In genomic region chr19:37127999-37128820, GRCh38 we compare ENCODE assay signal across 1 cellular context.
A peak's percentile ranks its signal among the peaks of the same experiment; 100 is the strongest.
TF ChIP-seq lines count a peak whose summit lies in the region.

No MANE protein-coding gene starts in this region.

TF ChIP-seq in HEK293, 187 proteins besides CTCF, POLR2A, EP300 and RAD21 (continued from another document and continues in another):
- TF ChIP-seq PRDM2 (tag by site-specific recombination; IDR thresholded peaks at IDR 0.05; ENCODE audit: borderline replicate concordance), result no peak
- no peak for TF ChIP-seq HOXC10 (CRISPR knock-in tag; IDR thresholded peaks at IDR 0.05)
- no peak for TF ChIP-seq ZXDB (tag by site-specific recombination; IDR thresholded peaks at IDR 0.05)
- TF ChIP-seq ZSCAN18 (tag by site-specific recombination; IDR thresholded peaks at IDR 0.05), result no peak
- no peak for TF ChIP-seq SP3 (tag by site-specific recombination; IDR thresholded peaks at IDR 0.05)
- TF ChIP-seq OVOL3 (tag by site-specific recombination; IDR thresholded peaks at IDR 0.05), result no peak
- 0 out of 2 replicates have a peak, but pooled peaks have one; percentile 25 for TF ChIP-seq ZNF518A (tag by site-specific recombination; conservative IDR thresholded peaks at IDR 0.05; ENCODE audit: low read depth)
- TF ChIP-seq MEIS1 (CRISPR knock-in tag; IDR thresholded peaks at IDR 0.05; ENCODE audit: borderline replicate concordance), result no peak
- TF ChIP-seq TRIM28 (IDR thresholded peaks at IDR 0.05; ENCODE audit: borderline replicate concordance, low read length), result peak; percentile 100
- TF ChIP-seq ZNF16 (tag by site-specific recombination; IDR thresholded peaks at IDR 0.05; ENCODE audit: low read depth), result no peak
- 0 out of 2 replicates have a peak, but pooled peaks have one; percentile 25 for TF ChIP-seq ZNF37A (tag by site-specific recombination; IDR thresholded peaks at IDR 0.05)
- no peak for TF ChIP-seq EGR2 (tag by site-specific recombination; IDR thresholded peaks at IDR 0.05; ENCODE audit: low read depth)
- TF ChIP-seq ZFP69B (tag by site-specific recombination; IDR thresholded peaks at IDR 0.05), result no peak
- no peak for TF ChIP-seq ZNF555 (tag by site-specific recombination; conservative IDR thresholded peaks at IDR 0.05)
- no peak for TF ChIP-seq ZNF777 (tag by site-specific recombination; IDR thresholded peaks at IDR 0.05; ENCODE audit: borderline replicate concordance)
- no peak for TF ChIP-seq HOXD13 (CRISPR knock-in tag; IDR thresholded peaks at IDR 0.05; ENCODE audit: borderline replicate concordance)
- no peak for TF ChIP-seq REST (tag by site-specific recombination; IDR thresholded peaks at IDR 0.05)
- TF ChIP-seq TSHZ1 (tag by site-specific recombination; IDR thresholded peaks at IDR 0.05; ENCODE audit: borderline replicate concordance), result no peak
- no peak for TF ChIP-seq ZNF391 (tag by site-specific recombination; IDR thresholded peaks at IDR 0.05; ENCODE audit: borderline replicate concordance, low read depth)
- TF ChIP-seq GFI1B (tag by site-specific recombination; IDR thresholded peaks at IDR 0.05), result no peak
- no peak for TF ChIP-seq ZNF670 (tag by site-specific recombination; IDR thresholded peaks at IDR 0.05; ENCODE audit: low read depth)
- TF ChIP-seq ZNF449 (tag by site-specific recombination; IDR thresholded peaks at IDR 0.05), result no peak
- TF ChIP-seq ZNF248 (tag by site-specific recombination; IDR thresholded peaks at IDR 0.05), result no peak
- 0 out of 2 replicates have a peak, but pooled peaks have one; percentile 15 for TF ChIP-seq ZNF211 (tag by site-specific recombination; IDR thresholded peaks at IDR 0.05; ENCODE audit: low read depth)
- TF ChIP-seq ZNF18 (tag by site-specific recombination; IDR thresholded peaks at IDR 0.05), result peak; percentile 46; the same call in 1 of the 2 replicates
- TF ChIP-seq ZNF146 (tag by site-specific recombination; IDR thresholded peaks at IDR 0.05), result no peak
- no peak for TF ChIP-seq BCL11B (tag by site-specific recombination; IDR thresholded peaks at IDR 0.05; ENCODE audit: low read depth)
- peak; percentile 3 for TF ChIP-seq ZNF510 (tag by site-specific recombination; IDR thresholded peaks at IDR 0.05; ENCODE audit: insufficient replicate concordance)
- TF ChIP-seq ZNF747 (tag by site-specific recombination; IDR thresholded peaks at IDR 0.05), result no peak
- no peak for TF ChIP-seq ZNF701 (tag by site-specific recombination; IDR thresholded peaks at IDR 0.05)
- no peak for TF ChIP-seq ZNF501 (tag by site-specific recombination; IDR thresholded peaks at IDR 0.05)
- TF ChIP-seq ZNF223 (tag by site-specific recombination; IDR thresholded peaks at IDR 0.05), result no peak
- TF ChIP-seq ZBTB8A (tag by site-specific recombination; IDR thresholded peaks at IDR 0.05), result no peak
- no peak for TF ChIP-seq WT1 (tag by site-specific recombination; IDR thresholded peaks at IDR 0.05)
- no peak for TF ChIP-seq ZNF132 (tag by site-specific recombination; IDR thresholded peaks at IDR 0.05; ENCODE audit: borderline replicate concordance)
